ENCODE assay signal across 8 cellular contexts in the genomic region with DNA sequence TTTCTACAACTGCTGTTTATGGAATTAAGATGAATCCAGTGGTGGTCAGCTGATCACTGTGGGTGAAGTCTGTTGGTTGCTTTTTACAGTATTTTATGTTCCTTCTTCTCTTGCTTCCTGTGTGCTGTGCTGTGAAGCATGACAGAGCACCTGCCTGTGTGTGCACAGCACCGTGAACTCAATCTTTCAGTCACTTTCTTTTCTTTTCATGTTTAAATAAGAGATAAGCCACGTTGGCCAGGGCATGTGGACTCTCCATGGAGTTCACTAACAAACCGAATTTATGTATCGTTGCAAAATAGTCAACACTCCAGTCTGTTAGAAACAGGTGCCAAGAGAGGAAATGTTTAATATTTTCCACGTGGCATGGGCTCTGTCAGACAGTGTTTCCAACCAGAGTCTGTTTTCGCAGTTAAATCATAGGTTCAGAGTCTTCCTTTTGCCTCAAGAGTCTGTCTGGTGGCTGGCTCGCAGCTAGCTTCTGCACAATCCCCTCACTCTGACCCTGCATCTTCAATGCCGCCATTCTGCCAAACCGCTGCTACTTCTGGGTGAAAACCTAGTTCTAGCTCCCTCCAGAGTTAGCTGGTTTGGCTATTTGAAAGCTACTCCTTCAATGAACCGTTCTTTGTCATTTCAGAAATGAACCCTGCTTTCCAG.
DNase-seq lines count a peak whose midpoint lies in the region; ATAC-seq and TF ChIP-seq lines count a peak whose summit lies in the region.

No MANE protein-coding gene starts in this region.

- ATAC-seq in GM21825 (IDR thresholded peaks at IDR 0.05; ENCODE audit: unreplicated experiment) = peak; percentile 98
- peak; percentile 83 for ATAC-seq in esophagus mucosa

- no peaks in the 10 kb centered on the region for H3K4me1 Mint-ChIP-seq in activated naive CD4-positive, alpha-beta T cell treated with anti-CD3 and anti-CD28 coated beads, Interleukin-2, amount 10 ng/mL, durations not matched to agents 7 days and 5 days

- DNase-seq in GM13976 (ENCODE audit: low spot score) (peak; percentile 66), NCI-H1092 (lab: John Stamatoyannopoulos, UW) (peak; percentile 89), iPS-NIHi11 (ENCODE audit: low spot score) (no peak), CD1c-positive myeloid dendritic cell (ENCODE audit: extremely low spot score) (no peak)
- DNase-seq in effector CD8-positive, alpha-beta T cell (lab: John Stamatoyannopoulos, UW) = no peak
- no peak for DNase-seq in activated naive CD4-positive, alpha-beta T cell treated with anti-CD3 and anti-CD28 coated beads, Interleukin-2, amount 10 ng/mL, durations not matched to agents 7 days and 5 days

- peak; percentile 0 for TF ChIP-seq CTCF in GM13976 (IDR thresholded peaks at IDR 0.05; ENCODE audit: borderline replicate concordance, control extremely low read depth, extremely low read depth, insufficient read depth, missing control alignments)

- no peaks in the 10 kb centered on the region for H3K36me3 Mint-ChIP-seq in activated naive CD4-positive, alpha-beta T cell treated with anti-CD3 and anti-CD28 coated beads, Interleukin-2, amount 10 ng/mL, durations not matched to agents 7 days and 5 days

- H3K27me3 Mint-ChIP-seq in activated naive CD4-positive, alpha-beta T cell treated with anti-CD3 and anti-CD28 coated beads, Interleukin-2, amount 10 ng/mL, durations not matched to agents 7 days and 5 days = peaks cover 29% of the 10 kb centered on the region

- no peak overlapping the region for H3K27ac Mint-ChIP-seq in activated naive CD4-positive, alpha-beta T cell treated with anti-CD3 and anti-CD28 coated beads, Interleukin-2, amount 10 ng/mL, durations not matched to agents 7 days and 5 days

- CTCF ChIA-PET in activated naive CD4-positive, alpha-beta T cell treated with anti-CD3 and anti-CD28 coated beads, Interleukin-2, amount 10 ng/mL, durations not matched to agents 7 days and 5 days (lab: Charles Lee) = no interaction called here

- peaks cover 4% of the 10 kb centered on the region for H3K9me3 Mint-ChIP-seq in activated naive CD4-positive, alpha-beta T cell treated with anti-CD3 and anti-CD28 coated beads, Interleukin-2, amount 10 ng/mL, durations not matched to agents 7 days and 5 days

- H3K4me3 Mint-ChIP-seq in activated naive CD4-positive, alpha-beta T cell treated with anti-CD3 and anti-CD28 coated beads, Interleukin-2, amount 10 ng/mL, durations not matched to agents 7 days and 5 days = no peak overlapping the region

- in situ Hi-C loops in GM13976 (cut with MboI; ENCODE audit: low sequenced_read_pairs, unreplicated experiment) = no loop called here

Comparison
In these comparisons a context has a peak if more than half of its experiments do, and no peak if none do; other contexts are left out.
1. DNase-seq: peak in GM13976 (single experiment) and NCI-H1092 (single experiment); none in effector CD8-positive, alpha-beta T cell (single experiment), activated naive CD4-positive, alpha-beta T cell treated with anti-CD3 and anti-CD28 coated beads, Interleukin-2, amount 10 ng/mL, durations not matched to agents 7 days and 5 days (single experiment), iPS-NIHi11 (single experiment) and CD1c-positive myeloid dendritic cell (single experiment).